In genomic region chr5:168291961-168292782, GRCh38 we compare ENCODE assay signal across 9 cellular contexts. TPM values are rescaled to one million over a fixed set of nuclear protein-coding genes. Genes with fewer than 3 reads are reported as not detected.
DNase-seq lines count a peak whose midpoint lies in the region; ATAC-seq and TF ChIP-seq lines count a peak whose summit lies in the region.
"Had no signal": no experiment of that assay in that cellular context is flagged by ENCODE, and none has a peak within 500 bp of the region (broad histone marks: within the 10 kb centered on the region; RNA-seq: fewer than 3 reads in every experiment).

No MANE protein-coding gene starts in this region.

- DNase-seq in Kasumi-1 (lab: John Stamatoyannopoulos, UW), result peak; percentile 9 to 15
- DNase-seq in colonic mucosa, result peak; percentile 36
- DNase-seq in CD14-positive monocyte (ENCODE audit: low spot score), result no peak
- DNase-seq in NOMO-1 treated with dmso at 0.1 percent for 144 hours (lab: John Stamatoyannopoulos, UW; ENCODE audit: unreplicated experiment), result no peak
- DNase-seq in GOT3 (lab: John Stamatoyannopoulos, UW), result no peak

- H3K36me3 ChIP-seq in DOHH2 (ENCODE audit: control insufficient read depth, low read length), result no peaks in the 10 kb centered on the region
- H3K36me3 ChIP-seq in colonic mucosa, result no peaks in the 10 kb centered on the region
- H3K36me3 ChIP-seq in mucosa of stomach (ENCODE audit: control insufficient read depth, insufficient read depth, low read length), result no peaks in the 10 kb centered on the region

- H3K9me3 ChIP-seq in DOHH2 (ENCODE audit: control insufficient read depth, insufficient read depth, low read length), result no peaks in the 10 kb centered on the region
- no peaks in the 10 kb centered on the region for H3K9me3 ChIP-seq in colonic mucosa
- no peaks in the 10 kb centered on the region for H3K9me3 ChIP-seq in mucosa of stomach (ENCODE audit: control insufficient read depth, low read length)

- H3K4me1 ChIP-seq in DOHH2 (ENCODE audit: control insufficient read depth, low read length), result peaks cover 3% of the 10 kb centered on the region; the same call in 1 of the 2 replicates
- H3K4me1 ChIP-seq in colonic mucosa, result no peaks in the 10 kb centered on the region
- H3K4me1 ChIP-seq in mucosa of stomach (ENCODE audit: control insufficient read depth, insufficient read depth, low read length), result peaks cover 42% of the 10 kb centered on the region

- H4K20me1 ChIP-seq in DOHH2 (ENCODE audit: control insufficient read depth, insufficient read depth, low read depth, low read length), result no peaks in the 10 kb centered on the region

- H3K36me3 Mint-ChIP-seq in CD14-positive monocyte, result peaks cover 0 to 6% of the 10 kb centered on the region in 2 donors

- peaks cover 3% of the 10 kb centered on the region for H3K4me1 Mint-ChIP-seq in CD14-positive monocyte

- H3K9me3 Mint-ChIP-seq in CD14-positive monocyte, result peaks cover 0 to 13% (median 1%) of the 10 kb centered on the region in 7 donors
- H3K9me3 Mint-ChIP-seq: T-helper 1 cell treated with Interleukin-12 subunit alpha and Interleukin-12 subunit beta and Interleukin-4 antibody, amounts not matched to agents 30 μg/mL and 1 μg/mL, for 36 hours had no signal

- H3K9me2 ChIP-seq in DOHH2 (replicated peaks; ENCODE audit: control insufficient read depth, low read length), result no peaks in the 10 kb centered on the region

- ATAC-seq in GM21576 (IDR thresholded peaks at IDR 0.05; ENCODE audit: unreplicated experiment), result peak; percentile 27

- TF ChIP-seq CTCF in DOHH2 (IDR thresholded peaks at IDR 0.05; ENCODE audit: low read depth, low read length, poor library complexity, severe bottlenecking), result no peak
- no peak for TF ChIP-seq CTCF in colonic mucosa (IDR thresholded peaks at IDR 0.05)
- no peak for TF ChIP-seq CTCF in CD14-positive monocyte (IDR thresholded peaks at IDR 0.05)

- H3K79me2 ChIP-seq in DOHH2 (ENCODE audit: control insufficient read depth, low read length), result no peaks in the 10 kb centered on the region

- H3K9ac ChIP-seq in colonic mucosa (ENCODE audit: low read depth in 2 of 2, low read length in 2 of 2), result peak overlapping the region; percentile 43 to 58
- H3K9ac ChIP-seq in mucosa of stomach (ENCODE audit: low read length), result peak overlapping the region; percentile 61

- intact Hi-C loops in colonic mucosa (cut with DNase I) (no loop called here), CD14-positive monocyte (cut with micrococcal nuclease) (no loop called here)

- peak overlapping the region; percentile 54 for H3K4me2 ChIP-seq in DOHH2 (ENCODE audit: low read length)

- H3K4me3 Mint-ChIP-seq in CD14-positive monocyte, result peak overlapping the region in 1 of 2 donors; percentile 67
- H3K4me3 Mint-ChIP-seq: T-helper 1 cell treated with Interleukin-12 subunit alpha and Interleukin-12 subunit beta and Interleukin-4 antibody, amounts not matched to agents 30 μg/mL and 1 μg/mL, for 36 hours had no signal

- H3K4me3 ChIP-seq in DOHH2 (ENCODE audit: low read length) (peak overlapping the region; percentile 52; the same call in 1 of the 2 replicates), colonic mucosa (peak overlapping the region; percentile 69), mucosa of stomach (ENCODE audit: low read length) (peak overlapping the region; percentile 38)

- no peak overlapping the region for H3K27ac Mint-ChIP-seq in CD14-positive monocyte
- H3K27ac Mint-ChIP-seq: T-helper 1 cell treated with Interleukin-12 subunit alpha and Interleukin-12 subunit beta and Interleukin-4 antibody, amounts not matched to agents 30 μg/mL and 1 μg/mL, for 36 hours had no signal

- H3F3A ChIP-seq in DOHH2 (ENCODE audit: control insufficient read depth, insufficient read depth), result no peaks in the 10 kb centered on the region

- H3K27me3 ChIP-seq in DOHH2 (ENCODE audit: control insufficient read depth, low read length) (peaks cover 17% of the 10 kb centered on the region), colonic mucosa (no peaks in the 10 kb centered on the region), mucosa of stomach (ENCODE audit: control insufficient read depth, insufficient read depth, low read length) (peaks cover 8% of the 10 kb centered on the region)

- peaks cover 52 to 67% (median 67%) of the 10 kb centered on the region in 3 donors for H3K27me3 Mint-ChIP-seq in CD14-positive monocyte (ENCODE audit: low read depth in 3 of 3)

- no peak overlapping the region for H3K27ac ChIP-seq in DOHH2 (ENCODE audit: low read depth, low read length)
- H3K27ac ChIP-seq in colonic mucosa, result no peak overlapping the region

RNA-seq across cellular contexts. Expression of gene WWC1, which starts 0.7 kb away (rescaled TPM):
- total RNA-seq in colonic mucosa, result 10 to 100 TPM; 15.3 to 33.3 TPM
- not detected for polyA plus RNA-seq in CD14-positive monocyte

Comparison
In these comparisons a context has a peak if more than half of its experiments do, and no peak if none do; other contexts are left out.
1. DNase-seq: peak in Kasumi-1 (2 of 2) and colonic mucosa (single experiment); none in CD14-positive monocyte (single experiment), NOMO-1 treated with dmso at 0.1 percent for 144 hours (single experiment) and GOT3 (single experiment).
2. Peak in every context shown above with its lines, with median percentiles within 50 percentile points of each other: H3K4me3 ChIP-seq.